In the genomic region with DNA sequence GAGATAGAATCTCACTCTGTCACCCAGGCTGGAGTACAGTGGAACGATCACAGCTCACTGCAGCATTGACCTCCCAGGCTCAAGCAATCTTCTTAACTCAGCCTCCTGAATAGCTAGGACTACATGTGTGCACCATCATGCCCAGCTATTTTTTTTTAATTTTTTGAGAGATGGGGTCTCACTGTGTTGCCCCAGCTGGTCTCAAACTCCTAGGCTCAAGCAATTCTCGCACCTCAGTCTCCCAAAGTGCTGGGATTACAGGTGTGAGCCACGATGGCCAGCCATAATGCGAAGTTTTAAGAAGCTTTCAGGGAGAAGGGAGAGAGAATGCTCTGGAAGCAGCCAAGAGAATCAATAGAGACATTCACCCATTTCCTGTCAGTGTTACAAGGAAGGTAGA, we compare ENCODE assay signal across 24 cellular contexts. TPM values are rescaled to one million over a fixed set of nuclear protein-coding genes. Genes with fewer than 3 reads are reported as not detected.
DNase-seq lines count a peak whose midpoint lies in the region; ATAC-seq, FAIRE-seq and TF ChIP-seq lines count a peak whose summit lies in the region.
"Had no signal": no experiment of that assay in that cellular context is flagged by ENCODE, and none has a peak within 500 bp of the region (broad histone marks: within the 10 kb centered on the region; RNA-seq: fewer than 3 reads in every experiment).

No MANE protein-coding gene starts in this region.

- H3K4me3 ChIP-seq in HEK293 (ENCODE audit: low read depth, low read length) (no peak overlapping the region), H1 (ENCODE audit: extremely low read depth in 1 of 4, insufficient read depth in 2 of 4, low read depth in 3 of 4, low read length in 4 of 4) (no peak overlapping the region), mesendoderm (ENCODE audit: low read length) (no peak overlapping the region), lower leg skin (ENCODE audit: low read depth, poor library complexity, severe bottlenecking) (no peak overlapping the region), PC-3 (ENCODE audit: low read length) (no peak overlapping the region)
- H3K4me3 ChIP-seq: BLaER1, GM12878 had no signal

- H3K79me2 ChIP-seq in H1 (ENCODE audit: control insufficient read depth in 1 of 2, insufficient read depth in 2 of 2, low read length in 2 of 2) (no peaks in the 10 kb centered on the region), mesendoderm (ENCODE audit: control insufficient read depth, insufficient read depth, low read length) (no peaks in the 10 kb centered on the region), PC-3 (ENCODE audit: low read length) (no peaks in the 10 kb centered on the region)

- H4K91ac ChIP-seq in H1 (replicated peaks; ENCODE audit: insufficient read length, low read length): no peak overlapping the region

- H2AFZ ChIP-seq in H1 (ENCODE audit: low read length) (no peak overlapping the region), PC-3 (ENCODE audit: low read length) (no peak overlapping the region)

- no peak overlapping the region for H2BK12ac ChIP-seq in H1 (ENCODE audit: low read depth, low read length)

- TF ChIP-seq RAD21 in H1 (IDR thresholded peaks at IDR 0.05 in 1 of 2, conservative IDR thresholded peaks at IDR 0.05 in 1 of 2; ENCODE audit: low read depth in 2 of 2, low read length in 2 of 2): no peak

- H3K9me3 ChIP-seq in HEK293 (ENCODE audit: control insufficient read depth, insufficient read depth, low read depth, low read length): no peaks in the 10 kb centered on the region
- H3K9me3 ChIP-seq in H1 (ENCODE audit: insufficient read depth in 2 of 2, low read depth in 1 of 2, low read length in 1 of 2): no peaks in the 10 kb centered on the region
- H3K9me3 ChIP-seq in PC-3 (ENCODE audit: low read length): no peaks in the 10 kb centered on the region
- H3K9me3 ChIP-seq: BE2C, BLaER1, Caco-2 had no signal

- H3K18ac ChIP-seq in H1 (ENCODE audit: extremely low read depth, low read length) (no peak overlapping the region), mesendoderm (ENCODE audit: low read length) (no peak overlapping the region)

- no TSS peak for BruUV-seq in PC-3 (replicated peaks; lab: Mats Ljungman, UMichigan)

- no peak for ATAC-seq in PC-3
- ATAC-seq: GM12878 had no signal

- TF ChIP-seq EP300 in H1 (IDR thresholded peaks at IDR 0.05; ENCODE audit: borderline replicate concordance in 1 of 2, low read depth in 2 of 2, low read length in 2 of 2): no peak

- H3K23ac ChIP-seq in H1 (ENCODE audit: insufficient read length) (no peak overlapping the region), mesendoderm (ENCODE audit: low read length) (no peak overlapping the region)

- no peaks in the 10 kb centered on the region for H4K20me1 ChIP-seq in H1 (replicated peaks in 1 of 2; ENCODE audit: control insufficient read depth in 1 of 2, insufficient read depth in 2 of 2, low read length in 2 of 2)
- H4K20me1 ChIP-seq in PC-3 (ENCODE audit: low read length): no peaks in the 10 kb centered on the region

- no peak overlapping the region for H2BK20ac ChIP-seq in H1 (ENCODE audit: low read length)

- DNase-seq in H1 (ENCODE audit: low read depth in 1 of 2, low spot score in 2 of 2): no peak
- DNase-seq in mesendoderm: peak; percentile 8
- no peak for DNase-seq in DMS79 (lab: John Stamatoyannopoulos, UW)
- DNase-seq in lower leg skin (ENCODE audit: low spot score in 2 of 2): no peak
- DNase-seq in PC-3: no peak
- no peak for DNase-seq in putamen (ENCODE audit: low spot score)
- DNase-seq: 8988T; ACHN; BE2C; C1 segment of cervical spinal cord; Caco-2; Calu3; CD4-positive, alpha-beta memory T cell; CD4-positive, CD25-positive, alpha-beta regulatory T cell; DND-41; EL; GDM1 had no signal

- no peaks in the 10 kb centered on the region for H3K4me1 ChIP-seq in HEK293 (ENCODE audit: control insufficient read depth, insufficient read depth, low read length)
- no peaks in the 10 kb centered on the region for H3K4me1 ChIP-seq in H1 (replicated peaks in 1 of 4; ENCODE audit: control insufficient read depth in 3 of 4, insufficient read depth in 4 of 4, low read length in 3 of 4)
- no peaks in the 10 kb centered on the region for H3K4me1 ChIP-seq in mesendoderm (ENCODE audit: control insufficient read depth, low read depth, low read length)
- no peaks in the 10 kb centered on the region for H3K4me1 ChIP-seq in PC-3 (ENCODE audit: insufficient read depth, low read length)
- H3K4me1 ChIP-seq: BE2C, BLaER1, Caco-2 had no signal

- H3K56ac ChIP-seq in H1 (replicated peaks; ENCODE audit: insufficient read length, low read depth, low read length) (no peak overlapping the region), mesendoderm (ENCODE audit: low read length) (no peak overlapping the region)

- 80% methylated on average over 4 of the region's 4 CpGs; no CpG with 5 or more reads in 1 of the 2 experiments for WGBS in H1 (ENCODE audit: extremely low coverage in 1 of 2, insufficient coverage in 1 of 2, insufficient read length in 1 of 2, insufficient replicate concordance in 2 of 2, low coverage in 1 of 2, low lambda C conversion rate in 2 of 2, missing lambda C conversion rate in 1 of 2), 2 experiments
- no CpG with 5 or more reads among the region's 4 CpGs for WGBS in mesendoderm (ENCODE audit: extremely low coverage, insufficient coverage, low lambda C conversion rate)
- 96 to 99% methylated on average over 4 of the region's 4 CpGs for WGBS in lower leg skin, 2 donors

- TF ChIP-seq CTCF in HEK293 (tag by site-specific recombination; IDR thresholded peaks at IDR 0.05) (no peak), H1 (IDR thresholded peaks at IDR 0.05; ENCODE audit: control extremely low read depth in 1 of 3, insufficient read depth in 1 of 3, low read depth in 1 of 3, low read length in 3 of 3) (no peak), lower leg skin (IDR thresholded peaks at IDR 0.05) (no peak), PC-3 (conservative IDR thresholded peaks at IDR 0.05; ENCODE audit: low read depth, low read length) (no peak)

- no peaks in the 10 kb centered on the region for H3F3A ChIP-seq in PC-3 (ENCODE audit: low read length, unreplicated experiment)

- H3K4me2 ChIP-seq in H1 (ENCODE audit: insufficient read depth in 1 of 2, low read depth in 2 of 2, low read length in 2 of 2) (no peak overlapping the region), mesendoderm (ENCODE audit: low read length) (no peak overlapping the region), PC-3 (ENCODE audit: low read length) (no peak overlapping the region)
- H3K4me2 ChIP-seq: BLaER1 had no signal

- H3K79me1 ChIP-seq in H1 (ENCODE audit: low read depth, low read length) (no peaks in the 10 kb centered on the region; the same call in 1 of the 2 replicates), mesendoderm (ENCODE audit: low read length) (no peaks in the 10 kb centered on the region)

- no peak overlapping the region for H3K14ac ChIP-seq in H1 (ENCODE audit: insufficient read length)

- peaks cover 1% of the 10 kb centered on the region; the same call in 1 of the 2 replicates for H3K23me2 ChIP-seq in H1 (ENCODE audit: low read depth, low read length)

- intact Hi-C loops in lower leg skin (cut with DNase I; ENCODE audit: low total_unique reads): no loop called here
- intact Hi-C loops in PC-3 (cut with micrococcal nuclease): no loop called here

- H2AK5ac ChIP-seq in H1 (ENCODE audit: low read depth, low read length): no peak overlapping the region
- H2AK5ac ChIP-seq in mesendoderm (ENCODE audit: low read length): no peak overlapping the region

- POLR2A ChIA-PET in HEK293 (lab: Yijun Ruan, JAX) (no interaction called here), H1 (lab: Charles Lee; ENCODE audit: partially characterized antibody) (interaction anchor here (1.0 kb wide), 1 partner anchor 22 kb away, joined by 4 read pairs; no protein-coding TSS in a partner anchor), PC-3 (lab: Charles Lee; ENCODE audit: unreplicated experiment) (no interaction called here)

- H2BK120ac ChIP-seq in H1 (replicated peaks; ENCODE audit: low read depth, low read length) (no peak overlapping the region), mesendoderm (ENCODE audit: low read depth, low read length) (no peak overlapping the region)

- H4K8ac ChIP-seq in H1 (ENCODE audit: extremely low read depth, insufficient read depth, low read length) (no peak overlapping the region), mesendoderm (ENCODE audit: low read depth, low read length) (no peak overlapping the region)

- no peak for FAIRE-seq in H1 (lab: Jason Lieb, UNC)
- FAIRE-seq: A204.1, D721Med, GM12892, GM18507 had no signal

- H3K36me3 ChIP-seq in HEK293 (ENCODE audit: control insufficient read depth in 2 of 2, insufficient read depth in 1 of 2, low read length in 2 of 2): no peaks in the 10 kb centered on the region
- no peaks in the 10 kb centered on the region for H3K36me3 ChIP-seq in H1 (ENCODE audit: control insufficient read depth in 2 of 4, insufficient read depth in 4 of 4, low read length in 3 of 4)
- H3K36me3 ChIP-seq in mesendoderm (ENCODE audit: control insufficient read depth, insufficient read depth, low read length): no peaks in the 10 kb centered on the region
- H3K36me3 ChIP-seq in PC-3 (ENCODE audit: low read depth, low read length): no peaks in the 10 kb centered on the region
- H3K36me3 ChIP-seq: BE2C, BLaER1 had no signal

- H2BK15ac ChIP-seq in H1 (ENCODE audit: low read length) (no peak overlapping the region), mesendoderm (replicated peaks; ENCODE audit: low read depth) (no peak overlapping the region)

- H4K5ac ChIP-seq in H1 (ENCODE audit: insufficient read length, low read depth, low read length) (no peak overlapping the region), mesendoderm (ENCODE audit: low read length) (no peak overlapping the region)

- TF ChIP-seq POLR2A in H1 (IDR thresholded peaks at IDR 0.05; ENCODE audit: control extremely low read depth in 1 of 2, low read depth in 2 of 2, low read length in 2 of 2) (no peak), lower leg skin (IDR thresholded peaks at IDR 0.05) (no peak)

- H3K27me3 ChIP-seq in H1 (replicated peaks in 1 of 4; ENCODE audit: control insufficient read depth in 3 of 4, extremely low read depth in 1 of 4, insufficient read depth in 3 of 4, low read length in 3 of 4) (no peaks in the 10 kb centered on the region), mesendoderm (ENCODE audit: insufficient read depth, low read length, poor library complexity) (no peaks in the 10 kb centered on the region), PC-3 (ENCODE audit: low read length) (no peaks in the 10 kb centered on the region)
- H3K27me3 ChIP-seq: BE2C, BLaER1 had no signal

- no peak overlapping the region for H2BK5ac ChIP-seq in H1 (ENCODE audit: low read depth, low read length)
- no peak overlapping the region for H2BK5ac ChIP-seq in mesendoderm (ENCODE audit: low read length)

- CTCF ChIA-PET in HEK293 (lab: Yijun Ruan, JAX) (no interaction called here), H1 (lab: Charles Lee; ENCODE audit: partially characterized antibody) (interaction anchor here (0.9 kb wide), 2 partner anchors 14 to 148 kb away, joined by 3 read pairs; no protein-coding TSS in a partner anchor), PC-3 (lab: Charles Lee) (no interaction called here)

- no peaks in the 10 kb centered on the region for H3K9me2 ChIP-seq in PC-3 (replicated peaks; ENCODE audit: low read length)

- no peak overlapping the region for H3K27ac ChIP-seq in HEK293 (ENCODE audit: extremely low read depth, low read depth, low read length)
- H3K27ac ChIP-seq in H1 (ENCODE audit: low read depth, low read length): no peak overlapping the region
- H3K27ac ChIP-seq in mesendoderm (ENCODE audit: low read depth, low read length): no peak overlapping the region
- H3K27ac ChIP-seq in PC-3 (ENCODE audit: low read length): no peak overlapping the region
- H3K27ac ChIP-seq: BLaER1 had no signal

- H3K4ac ChIP-seq in H1 (replicated peaks; ENCODE audit: insufficient read length, low read depth, low read length) (no peak overlapping the region), mesendoderm (ENCODE audit: low read depth, low read length) (no peak overlapping the region)

- H3K9ac ChIP-seq in H1 (replicated peaks in 1 of 4; ENCODE audit: extremely low read depth in 1 of 4, low read depth in 3 of 4, low read length in 3 of 4): no peak overlapping the region
- no peak overlapping the region for H3K9ac ChIP-seq in mesendoderm (ENCODE audit: low read length)
- no peak overlapping the region for H3K9ac ChIP-seq in PC-3 (ENCODE audit: low read length)
- H3K9ac ChIP-seq: BLaER1 had no signal

RNA-seq across cellular contexts. Expression of a gene that starts 42.7 kb away (rescaled TPM):
- 42.4 and 46.3 TPM in 2 replicates for total RNA-seq in H1 (2021; fragmentation: NEBNext Ultra II Directional; extraction: Animal tissue kit (Norgen Biotek cat#: 25700))
- 6.3 and 14.1 TPM in 2 replicates for polyA plus RNA-seq in H1 (2011; rRNA removed)
- polyA plus RNA-seq in H1 (2011; cell fraction: cytosol; rRNA removed): 6.7 TPM
- polyA plus RNA-seq in H1 (2011; cell fraction: nucleus; rRNA removed): 9.5 TPM
- polyA plus RNA-seq in H1 (2012, experiment 1 of 2): 10.3 to 15.4 TPM (median 13.4 TPM) in 4 replicates
- 6.3 TPM for polyA plus RNA-seq in H1 (2012, experiment 2 of 2)
- 22.9 TPM for polyA plus RNA-seq in H1 (2013, experiment 1 of 2)
- polyA plus RNA-seq in H1 (2013, experiment 2 of 2): 23.2 TPM
- 24.5 and 26.6 TPM in 2 replicates for polyA minus RNA-seq in H1 (2011; rRNA and poly(A)+ RNA removed)
- polyA minus RNA-seq in H1 (2011; cell fraction: cytosol; rRNA and poly(A)+ RNA removed): 18.1 TPM
- polyA minus RNA-seq in H1 (2011; cell fraction: nucleus; rRNA and poly(A)+ RNA removed): 8.3 TPM
- 28.3 TPM for polyA plus RNA-seq in mesendoderm (2013, experiment 1 of 2)
- 29.0 TPM for polyA plus RNA-seq in mesendoderm (2013, experiment 2 of 2)
- total RNA-seq in lower leg skin (10 to 100 TPM; 25.4 to 53.2 (median 29.3) TPM), PC-3 (2014; rRNA removed) (68.1 and 117 TPM in 2 replicates)
